ENCODE assay signal across 7 cellular contexts in the genomic region with DNA sequence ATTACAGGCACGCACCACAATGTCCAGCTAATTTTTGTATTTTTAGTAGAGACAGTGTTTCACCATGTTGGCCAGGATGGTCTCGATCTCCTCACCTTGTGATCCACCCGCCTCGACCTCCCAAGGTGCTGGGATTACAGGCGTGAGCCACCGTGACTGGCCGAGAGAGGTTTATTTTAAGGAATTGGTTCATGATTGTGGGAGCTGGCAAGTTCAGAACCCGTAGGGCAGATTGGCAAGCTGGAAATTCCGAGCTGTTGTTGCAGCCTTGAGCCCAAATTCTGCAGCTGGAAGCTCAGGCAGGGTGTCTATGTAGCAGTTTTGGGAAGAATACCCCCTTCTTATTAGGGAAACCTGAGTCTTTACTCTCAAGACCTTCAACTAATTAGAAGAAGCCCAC. TPM values are rescaled to one million over a fixed set of nuclear protein-coding genes. Genes with fewer than 3 reads are reported as not detected.
A peak's percentile ranks its signal among the peaks of the same experiment; 100 is the strongest.
DNase-seq lines count a peak whose midpoint lies in the region; TF ChIP-seq lines count a peak whose summit lies in the region.
"Not testable (repeated sequence)": the region's sequence is repeated elsewhere in the genome, so short reads cannot be mapped to it uniquely, and the experiment has no call there.

No MANE protein-coding gene starts in this region.

- not testable (repeated sequence) for TF ChIP-seq EP300 in stomach (IDR thresholded peaks at IDR 0.05); transverse colon (IDR thresholded peaks at IDR 0.05; ENCODE audit: low read depth)

- H3K9me3 Mint-ChIP-seq in dendritic cell treated with granulocyte-macrophage colony-stimulating factor and Interleukin-4, amounts not matched to agents 40 ng/mL and 50 ng/mL, for 4 days; neural progenitor cell: not testable (repeated sequence)

- H3K27me3 ChIP-seq in right atrium auricular region, neural progenitor cell, stomach, transverse colon: not testable (repeated sequence)

- TF ChIP-seq POLR2A in stomach (IDR thresholded peaks at IDR 0.05); transverse colon (IDR thresholded peaks at IDR 0.05): not testable (repeated sequence)

- H3K4me1 ChIP-seq in right atrium auricular region (peaks cover 0 to 13% of the 10 kb centered on the region in 2 donors), stomach (peaks cover 13 to 46% (median 24%) of the 10 kb centered on the region in 4 donors), transverse colon (peaks cover 0 to 18% (median 14%) of the 10 kb centered on the region in 4 donors)
- not testable (repeated sequence) for H3K4me1 ChIP-seq in neural progenitor cell

- not testable (repeated sequence) for H3K4me3 Mint-ChIP-seq in dendritic cell treated with granulocyte-macrophage colony-stimulating factor and Interleukin-4, amounts not matched to agents 40 ng/mL and 50 ng/mL, for 4 days; neural progenitor cell

- not testable (repeated sequence) for H3K27me3 Mint-ChIP-seq in dendritic cell treated with granulocyte-macrophage colony-stimulating factor and Interleukin-4, amounts not matched to agents 40 ng/mL and 50 ng/mL, for 4 days; neural progenitor cell (ENCODE audit: insufficient read depth, low read depth)

- H3K9ac ChIP-seq in neural progenitor cell, result not testable (repeated sequence)

- peak overlapping the region; percentile 73 for H3K27ac ChIP-seq in C4-2B
- H3K27ac ChIP-seq in right atrium auricular region, neural progenitor cell, transverse colon: not testable (repeated sequence)
- peak overlapping the region in 2 of 5 donors; percentile 13 to 56 for H3K27ac ChIP-seq in stomach

- H3K4me2 ChIP-seq in neural progenitor cell, result not testable (repeated sequence)

- WGBS in stomach, 5 donors, result 90 to 96% (median 92%) methylated on average over 9 of the region's 9 CpGs
- WGBS in transverse colon (ENCODE audit: low coverage in 1 of 2), 2 donors, result 93% methylated on average over 9 of the region's 9 CpGs; no CpG with 5 or more reads in 1 of the 2 donors

- not testable (repeated sequence) for H2AFZ ChIP-seq in neural progenitor cell (replicated peaks)

- H3K4me3 ChIP-seq in right atrium auricular region, neural progenitor cell, stomach, transverse colon: not testable (repeated sequence)

- intact Hi-C loops in dendritic cell treated with granulocyte-macrophage colony-stimulating factor and Interleukin-4, amounts not matched to agents 40 ng/mL and 50 ng/mL, for 4 days (cut with micrococcal nuclease); stomach (cut with DNase I; ENCODE audit: low total_unique reads); transverse colon (cut with DNase I; ENCODE audit: low total_unique reads): not testable (repeated sequence)

- TF ChIP-seq CTCF in C4-2B (conservative IDR thresholded peaks at IDR 0.05); right atrium auricular region (IDR thresholded peaks at IDR 0.05); neural progenitor cell (IDR thresholded peaks at IDR 0.05); stomach (IDR thresholded peaks at IDR 0.05); transverse colon (IDR thresholded peaks at IDR 0.05): not testable (repeated sequence)

- in situ Hi-C loops in transverse colon (cut with MboI; ENCODE audit: low pct_ligation_motif_present in 1 of 4, low pct_unique_long_range_greater_than_20kb in 1 of 4, low sequenced_read_pairs in 3 of 4), result loop anchor here in 2 of 4 donors (10.0 to 25.0 kb wide), 2 partner anchors 202 to 209 kb away; no protein-coding TSS in a partner anchor

- peak overlapping the region; percentile 70 for H3K27ac Mint-ChIP-seq in dendritic cell treated with granulocyte-macrophage colony-stimulating factor and Interleukin-4, amounts not matched to agents 40 ng/mL and 50 ng/mL, for 4 days
- peak overlapping the region; percentile 37 for H3K27ac Mint-ChIP-seq in neural progenitor cell

- peaks cover 67% of the 10 kb centered on the region for H3K4me1 Mint-ChIP-seq in dendritic cell treated with granulocyte-macrophage colony-stimulating factor and Interleukin-4, amounts not matched to agents 40 ng/mL and 50 ng/mL, for 4 days (ENCODE audit: low read depth)
- not testable (repeated sequence) for H3K4me1 Mint-ChIP-seq in neural progenitor cell

- not testable (repeated sequence) for H3K9me3 ChIP-seq in right atrium auricular region; neural progenitor cell (ENCODE audit: low read depth); stomach; transverse colon

- DNase-seq in activated effector memory CD4-positive, alpha-beta T cell treated with anti-CD3 and anti-CD28 coated beads, Interleukin-2, amount 50 U/mL, for 16 hours, result peak; percentile 38
- DNase-seq in right atrium auricular region (ENCODE audit: low spot score), result peak; percentile 46
- DNase-seq in neural progenitor cell (ENCODE audit: low spot score), result not testable (repeated sequence)
- peak; percentile 8 for DNase-seq in stomach
- peak; percentile 3 for DNase-seq in transverse colon

- H3F3A ChIP-seq in neural progenitor cell (ENCODE audit: low read depth), result not testable (repeated sequence)

- not testable (repeated sequence) for H3K36me3 ChIP-seq in right atrium auricular region, neural progenitor cell, stomach, transverse colon

- H3K79me2 ChIP-seq in neural progenitor cell (ENCODE audit: low read depth), result not testable (repeated sequence)

- H3K36me3 Mint-ChIP-seq in dendritic cell treated with granulocyte-macrophage colony-stimulating factor and Interleukin-4, amounts not matched to agents 40 ng/mL and 50 ng/mL, for 4 days (ENCODE audit: low read depth); neural progenitor cell: not testable (repeated sequence)

- not testable (repeated sequence) for H4K20me1 ChIP-seq in neural progenitor cell (ENCODE audit: low read depth)

RNA-seq across cellular contexts. Expression of a gene that starts 11.4 kb away (rescaled TPM):
- total RNA-seq in right atrium auricular region (100 to 1,000 TPM; 471 to 664 TPM), neural progenitor cell (ENCODE audit: low replicate concordance) (16.1 and 28.7 TPM in 2 replicates), stomach (1,000 to 10,000 TPM in 1 of 5 donors, 100 to 1,000 TPM in 4; 353 to 1,146 (median 607) TPM), transverse colon (100 to 1,000 TPM; 360 to 732 (median 532) TPM)
- polyA plus RNA-seq in stomach, result 100 to 1,000 TPM; 143 to 327 (median 145) TPM

Comparison
In these comparisons a context has a peak if more than half of its experiments do, and no peak if none do; other contexts are left out.
1. RNA of a gene that starts 11.4 kb away (total RNA-seq): 471 to 664 TPM in right atrium auricular region, 353 to 1,146 TPM in stomach and 360 to 732 TPM in transverse colon; 16.1 to 28.7 TPM in neural progenitor cell; every median in the first group is over 10 times any median in the second.